Comparison of ENCODE assay signal across 17 cellular contexts in the genomic region with DNA sequence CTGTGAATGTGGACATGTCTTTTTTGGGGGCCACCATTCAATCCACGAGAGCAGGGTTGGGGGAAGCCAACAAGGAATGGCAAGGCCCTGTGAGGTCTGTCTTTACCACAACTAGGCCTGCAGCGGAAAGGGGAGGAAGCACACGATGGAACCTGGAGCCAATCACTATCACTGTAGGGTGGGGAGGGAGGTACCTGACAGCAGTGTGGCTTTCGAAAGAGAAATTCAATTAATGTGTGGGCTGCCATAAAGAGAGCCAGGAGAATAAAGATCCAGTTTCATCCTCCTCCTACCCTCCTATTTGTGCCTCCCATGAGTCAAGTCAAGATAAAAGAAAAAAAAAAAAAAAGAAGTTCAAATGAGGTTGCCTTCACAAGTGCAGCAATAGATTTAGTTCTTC.
"Had no signal": no experiment of that assay in that cellular context is flagged by ENCODE, and none has a peak within 500 bp of the region (broad histone marks: within the 10 kb centered on the region; RNA-seq: fewer than 3 reads in every experiment).

No MANE protein-coding gene starts in this region.

- H3K4me3 ChIP-seq: coronary artery, hepatocyte, mucosa of descending colon, pancreas, tibial artery, vagina had no signal

- H3K4me1 ChIP-seq: pancreas, vagina had no signal

- ATAC-seq: esophagus mucosa; left lobe of liver; mucosa of descending colon; naive thymus-derived CD4-positive, alpha-beta T cell; pancreas; stimulated activated effector memory CD8-positive, alpha-beta T cell treated with anti-CD3 and anti-CD28 coated beads, Interleukin-12 subunit alpha, Interleukin-12 subunit beta, amount 100 ng/mL, for 72 hours had no signal

- H3K27me3 Mint-ChIP-seq: activated T-cell treated with anti-CD3 and anti-CD28 coated beads, Interleukin-2, amount 50 U/mL, for 24 hours; naive thymus-derived CD4-positive, alpha-beta T cell had no signal

- H3K27me3 ChIP-seq: hepatocyte, pancreas, tibial artery, vagina had no signal

- H3K36me3 Mint-ChIP-seq: naive thymus-derived CD4-positive, alpha-beta T cell had no signal

- H3K9me3 ChIP-seq: mucosa of descending colon, pancreas, tibial artery, vagina had no signal

- H3K27ac Mint-ChIP-seq: activated naive CD4-positive, alpha-beta T cell treated with anti-CD3 and anti-CD28 coated beads, Interleukin-2, amount 50 U/mL, for 72 hours; activated T-cell treated with anti-CD3 and anti-CD28 coated beads, Interleukin-2, amount 50 U/mL, for 24 hours; stimulated activated effector memory CD8-positive, alpha-beta T cell treated with anti-CD3 and anti-CD28 coated beads, Interleukin-12 subunit alpha, Interleukin-12 subunit beta, amount 100 ng/mL, for 72 hours had no signal

- H3K36me3 ChIP-seq: pancreas, tibial artery, vagina had no signal

- H3K9me3 Mint-ChIP-seq: activated T-cell treated with anti-CD3 and anti-CD28 coated beads, Interleukin-2, amount 50 U/mL, for 24 hours; stimulated activated effector memory CD8-positive, alpha-beta T cell treated with anti-CD3 and anti-CD28 coated beads, Interleukin-12 subunit alpha, Interleukin-12 subunit beta, amount 100 ng/mL, for 72 hours had no signal

- DNase-seq: activated effector memory CD4-positive, alpha-beta T cell treated with Interleukin-2 at 50 U/mL for 16 hours; activated T-cell treated with anti-CD3 and anti-CD28 coated beads, Interleukin-2, amount 50 U/mL, for 24 hours; amniotic stem cell; central memory CD4-positive, alpha-beta T cell; islet precursor cell; mucosa of descending colon; naive thymus-derived CD4-positive, alpha-beta T cell; pancreas; T-helper 2 cell; tibial artery had no signal

- H3K4me3 Mint-ChIP-seq: activated T-cell treated with anti-CD3 and anti-CD28 coated beads, Interleukin-2, amount 50 U/mL, for 24 hours; naive thymus-derived CD4-positive, alpha-beta T cell; stimulated activated effector memory CD8-positive, alpha-beta T cell treated with anti-CD3 and anti-CD28 coated beads, Interleukin-12 subunit alpha, Interleukin-12 subunit beta, amount 100 ng/mL, for 72 hours had no signal

- H3K27ac ChIP-seq: coronary artery, hepatocyte, pancreas, tibial artery, vagina had no signal
